In genomic region chrX:79082886-79083285, GRCh38 we compare ENCODE assay signal across 28 cellular contexts.
DNase-seq lines count a peak whose midpoint lies in the region; ATAC-seq, FAIRE-seq and TF ChIP-seq lines count a peak whose summit lies in the region.
"Had no signal": no experiment of that assay in that cellular context is flagged by ENCODE, and none has a peak within 500 bp of the region (broad histone marks: within the 10 kb centered on the region; RNA-seq: fewer than 3 reads in every experiment).

No MANE protein-coding gene starts in this region.

- CTCF ChIA-PET in activated CD8-positive, alpha-beta memory T cell treated with anti-CD3 and anti-CD28 coated beads, Interleukin-2, amount 10 ng/mL, durations not matched to agents 7 days and 5 days (lab: Charles Lee), result interaction anchor here (1.0 to 1.8 kb wide), 3 partner anchors 63 to 527 kb away, joined by 3 to 4 read pairs (median 3); no protein-coding TSS in a partner anchor
- CTCF ChIA-PET in activated CD4-positive, alpha-beta memory T cell treated with anti-CD3 and anti-CD28 coated beads for 36 hours (lab: Charles Lee), result interaction anchor here (0.7 to 2.1 kb wide), 6 partner anchors 18 to 487 kb away, joined by 3 to 15 read pairs (median 4); no protein-coding TSS in a partner anchor
- CTCF ChIA-PET in naive thymus-derived CD4-positive, alpha-beta T cell (lab: Charles Lee), result interaction anchor here (0.6 to 2.4 kb wide), 10 partner anchors 10 to 330 kb away, joined by 3 to 13 read pairs (median 4); no protein-coding TSS in a partner anchor

- peak overlapping the region; percentile 84 for H3K27ac Mint-ChIP-seq in activated CD8-positive, alpha-beta memory T cell treated with anti-CD3 and anti-CD28 coated beads, Interleukin-2, amount 10 ng/mL, durations not matched to agents 7 days and 5 days
- peak overlapping the region; percentile 75 for H3K27ac Mint-ChIP-seq in activated CD4-positive, alpha-beta memory T cell treated with anti-CD3 and anti-CD28 coated beads for 36 hours
- peak overlapping the region; percentile 8 to 88 (median 76) for H3K27ac Mint-ChIP-seq in naive thymus-derived CD4-positive, alpha-beta T cell
- H3K27ac Mint-ChIP-seq: H9, WTC11 had no signal

- H3K36me3 ChIP-seq in naive thymus-derived CD4-positive, alpha-beta T cell (ENCODE audit: control insufficient read depth in 2 of 3, insufficient read depth in 3 of 3, low read length in 3 of 3), result no peaks in the 10 kb centered on the region
- no peaks in the 10 kb centered on the region for H3K36me3 ChIP-seq in Karpas-422 (ENCODE audit: insufficient read depth, low read length)
- H3K36me3 ChIP-seq: BLaER1, heart left ventricle, ovary had no signal

- H3K4me1 ChIP-seq in naive thymus-derived CD4-positive, alpha-beta T cell (ENCODE audit: control insufficient read depth in 2 of 2, insufficient read depth in 2 of 2, low read length in 2 of 2), result peaks cover 5 to 9% of the 10 kb centered on the region in 2 donors
- H3K4me1 ChIP-seq in Karpas-422 (ENCODE audit: low read length), result no peaks in the 10 kb centered on the region
- H3K4me1 ChIP-seq: BLaER1 had no signal

- H3K36me3 Mint-ChIP-seq in activated CD8-positive, alpha-beta memory T cell treated with anti-CD3 and anti-CD28 coated beads, Interleukin-2, amount 10 ng/mL, durations not matched to agents 7 days and 5 days, result peaks cover 7% of the 10 kb centered on the region
- H3K36me3 Mint-ChIP-seq in activated CD4-positive, alpha-beta memory T cell treated with anti-CD3 and anti-CD28 coated beads for 36 hours, result no peaks in the 10 kb centered on the region
- H3K36me3 Mint-ChIP-seq in naive thymus-derived CD4-positive, alpha-beta T cell, result peaks cover 0 to 9% (median 0%) of the 10 kb centered on the region in 5 donors
- H3K36me3 Mint-ChIP-seq: IgD-negative memory B cell, WTC11 had no signal

- peak; percentile 46 for FAIRE-seq in D721Med (lab: Jason Lieb, UNC)

- peak overlapping the region; percentile 58 for H3K4me3 Mint-ChIP-seq in activated CD8-positive, alpha-beta memory T cell treated with anti-CD3 and anti-CD28 coated beads, Interleukin-2, amount 10 ng/mL, durations not matched to agents 7 days and 5 days
- peak overlapping the region; percentile 46 for H3K4me3 Mint-ChIP-seq in activated CD4-positive, alpha-beta memory T cell treated with anti-CD3 and anti-CD28 coated beads for 36 hours
- peak overlapping the region in 7 of 10 donors; percentile 4 to 67 (median 41) for H3K4me3 Mint-ChIP-seq in naive thymus-derived CD4-positive, alpha-beta T cell
- H3K4me3 Mint-ChIP-seq: H9, IgD-negative memory B cell, WTC11 had no signal

- no peaks in the 10 kb centered on the region for H3K79me2 ChIP-seq in Karpas-422 (ENCODE audit: low read length)

- H3K27me3 ChIP-seq in naive thymus-derived CD4-positive, alpha-beta T cell (ENCODE audit: control insufficient read depth in 2 of 2, insufficient read depth in 2 of 2, low read length in 2 of 2), result no peaks in the 10 kb centered on the region
- H3K27me3 ChIP-seq in Karpas-422 (ENCODE audit: low read length), result no peaks in the 10 kb centered on the region
- H3K27me3 ChIP-seq: ovary had no signal

- ATAC-seq in activated CD8-positive, alpha-beta memory T cell treated with anti-CD3 and anti-CD28 coated beads, Interleukin-2, amount 10 ng/mL, durations not matched to agents 7 days and 5 days, result peak; percentile 45
- no peak for ATAC-seq in naive thymus-derived CD4-positive, alpha-beta T cell
- ATAC-seq in esophagus mucosa, result no peak
- ATAC-seq: heart left ventricle, left colon, right cardiac atrium, SK-N-SH treated with all-trans-retinoic acid at 6 μM for 48 hours, WTC11 had no signal

- H3K9me2 ChIP-seq in Karpas-422 (replicated peaks; ENCODE audit: insufficient read depth, low read length), result no peaks in the 10 kb centered on the region

- H3K9me3 Mint-ChIP-seq in activated CD8-positive, alpha-beta memory T cell treated with anti-CD3 and anti-CD28 coated beads, Interleukin-2, amount 10 ng/mL, durations not matched to agents 7 days and 5 days (ENCODE audit: low read depth), result no peaks in the 10 kb centered on the region
- H3K9me3 Mint-ChIP-seq in activated CD4-positive, alpha-beta memory T cell treated with anti-CD3 and anti-CD28 coated beads for 36 hours, result no peaks in the 10 kb centered on the region
- H3K9me3 Mint-ChIP-seq in naive thymus-derived CD4-positive, alpha-beta T cell, result peaks cover 0 to 2% (median 0%) of the 10 kb centered on the region in 11 donors
- H3K9me3 Mint-ChIP-seq: IgD-negative memory B cell, WTC11 had no signal

- H3K27ac ChIP-seq in naive thymus-derived CD4-positive, alpha-beta T cell (ENCODE audit: low read depth, low read length), result peak overlapping the region; percentile 53
- H3K27ac ChIP-seq in Karpas-422 (ENCODE audit: low read length), result no peak overlapping the region
- H3K27ac ChIP-seq: BLaER1, heart left ventricle, ovary had no signal

- H3K9me3 ChIP-seq in naive thymus-derived CD4-positive, alpha-beta T cell (ENCODE audit: control insufficient read depth in 2 of 3, low read length in 3 of 3), result no peaks in the 10 kb centered on the region
- H3K9me3 ChIP-seq in Karpas-422 (ENCODE audit: low read length), result no peaks in the 10 kb centered on the region
- H3K9me3 ChIP-seq: BLaER1, heart left ventricle, ovary had no signal

- H3K9ac ChIP-seq in Karpas-422 (ENCODE audit: low read length), result no peak overlapping the region
- H3K9ac ChIP-seq: BLaER1 had no signal

- H3K4me2 ChIP-seq in Karpas-422 (ENCODE audit: low read depth, low read length, poor library complexity, severe bottlenecking), result no peak overlapping the region
- H3K4me2 ChIP-seq: BLaER1 had no signal

- POLR2A ChIA-PET in activated CD4-positive, alpha-beta memory T cell treated with anti-CD3 and anti-CD28 coated beads for 36 hours (lab: Charles Lee), result no interaction called here
- POLR2A ChIA-PET in naive thymus-derived CD4-positive, alpha-beta T cell (lab: Charles Lee), result interaction anchor here (0.8 to 1.8 kb wide), 5 partner anchors 26 to 284 kb away, joined by 3 to 7 read pairs (median 3); partner anchors contain the start of genes GPR174 and ITM2A

- TF ChIP-seq CTCF in D721Med (IDR thresholded peaks at IDR 0.05; ENCODE audit: insufficient read depth, missing control alignments), result no peak

- no peak for DNase-seq in activated CD8-positive, alpha-beta memory T cell treated with anti-CD3 and anti-CD28 coated beads, Interleukin-2, amount 10 ng/mL, durations not matched to agents 7 days and 5 days
- DNase-seq in activated CD8-positive, alpha-beta memory T cell treated with anti-CD3 and anti-CD28 coated beads, Interleukin-2, amount 50 U/mL, for 4 hours, result no peak
- no peak for DNase-seq in D721Med (ENCODE audit: insufficient read length, low spot score)
- DNase-seq in activated CD4-positive, alpha-beta memory T cell treated with anti-CD3 and anti-CD28 coated beads for 36 hours, result no peak
- DNase-seq in naive thymus-derived CD4-positive, alpha-beta T cell, result no peak
- DNase-seq in Karpas-422, result no peak
- no peak for DNase-seq in GOT3 (lab: John Stamatoyannopoulos, UW)
- DNase-seq: ACHN; activated gamma-delta T cell; DMS 273 treated with DMSO at 0.1 percent for 48 hours; H9; heart left ventricle; left colon; mesenchymal stem cell; MM.1S; NCI-H1436; NCI-H2107; NCI-H510A treated with DMSO at 0.1 percent for 48 hours; ovary; right cardiac atrium; stimulated activated CD4-positive, alpha-beta T cell treated with anti-CD3 and anti-CD28 coated beads, Interleukin-4, amount 100 ng/mL, for 24 hours; T1000; trophoblast cell had no signal

- H4K20me1 ChIP-seq in Karpas-422 (ENCODE audit: insufficient read depth, low read depth, low read length), result no peaks in the 10 kb centered on the region
- H4K20me1 ChIP-seq: BLaER1 had no signal

- intact Hi-C loops in activated CD4-positive, alpha-beta memory T cell treated with anti-CD3 and anti-CD28 coated beads for 36 hours (cut with micrococcal nuclease), result loop anchor here (1.0 to 10.0 kb wide), 9 partner anchors 61 to 978 kb away; partner anchors contain the start of genes GPR174, ITM2A, P2RY10 and PGK1
- intact Hi-C loops in naive thymus-derived CD4-positive, alpha-beta T cell (cut with micrococcal nuclease), result loop anchor here (1.0 to 10.0 kb wide), 20 partner anchors 13 to 1172 kb away; partner anchors contain the start of genes P2RY10 (in 2 of the 2), ATP7A (in 1 of the 2), CYSLTR1 (in 1 of the 2) and RTL3 (in 1 of the 2)

- no peak overlapping the region for H2AFZ ChIP-seq in Karpas-422 (ENCODE audit: low read length)

- no peak overlapping the region for H3K4me3 ChIP-seq in naive thymus-derived CD4-positive, alpha-beta T cell (ENCODE audit: low read length)
- H3K4me3 ChIP-seq in Karpas-422 (ENCODE audit: low read length), result no peak overlapping the region
- H3K4me3 ChIP-seq: BLaER1, heart left ventricle, ovary had no signal

- H3K27me3 Mint-ChIP-seq in activated CD8-positive, alpha-beta memory T cell treated with anti-CD3 and anti-CD28 coated beads, Interleukin-2, amount 10 ng/mL, durations not matched to agents 7 days and 5 days, result no peaks in the 10 kb centered on the region
- H3K27me3 Mint-ChIP-seq in activated CD4-positive, alpha-beta memory T cell treated with anti-CD3 and anti-CD28 coated beads for 36 hours, result no peaks in the 10 kb centered on the region
- no peaks in the 10 kb centered on the region for H3K27me3 Mint-ChIP-seq in naive thymus-derived CD4-positive, alpha-beta T cell

- H3K4me1 Mint-ChIP-seq in activated CD8-positive, alpha-beta memory T cell treated with anti-CD3 and anti-CD28 coated beads, Interleukin-2, amount 10 ng/mL, durations not matched to agents 7 days and 5 days, result peaks cover 39% of the 10 kb centered on the region
- peaks cover 44% of the 10 kb centered on the region for H3K4me1 Mint-ChIP-seq in activated CD4-positive, alpha-beta memory T cell treated with anti-CD3 and anti-CD28 coated beads for 36 hours (ENCODE audit: low read depth)
- H3K4me1 Mint-ChIP-seq in naive thymus-derived CD4-positive, alpha-beta T cell, result peaks cover 4 to 60% (median 24%) of the 10 kb centered on the region in 7 donors
- H3K4me1 Mint-ChIP-seq: WTC11 had no signal
